In genomic region chr4:138938371-138938699, GRCh38 we compare ENCODE assay signal across 8 cellular contexts.
A peak's percentile ranks its signal among the peaks of the same experiment; 100 is the strongest.
DNase-seq lines count a peak whose midpoint lies in the region; ATAC-seq and TF ChIP-seq lines count a peak whose summit lies in the region.

No MANE protein-coding gene starts in this region.

- H3K9ac ChIP-seq in endodermal cell (ENCODE audit: extremely low read depth, low read length, poor library complexity, severe bottlenecking), result no peak overlapping the region

- POLR2A ChIA-PET in activated CD4-positive, alpha-beta T cell treated with anti-CD3 and anti-CD28 coated beads for 36 hours (lab: Charles Lee), result no interaction called here
- POLR2A ChIA-PET in activated CD8-positive, alpha-beta T cell treated with anti-CD3 and anti-CD28 coated beads for 36 hours (lab: Charles Lee), result no interaction called here

- peaks cover 7% of the 10 kb centered on the region for H3K4me1 ChIP-seq in endodermal cell (ENCODE audit: control insufficient read depth, insufficient read depth, low read length)

- no peaks in the 10 kb centered on the region for H3K27me3 ChIP-seq in endodermal cell (ENCODE audit: control insufficient read depth, insufficient read depth, low read length, poor library complexity, severe bottlenecking)

- H3K27ac ChIP-seq in endodermal cell (ENCODE audit: low read depth, low read length), result no peak overlapping the region

- CTCF ChIA-PET in activated CD4-positive, alpha-beta T cell treated with anti-CD3 and anti-CD28 coated beads for 36 hours (lab: Charles Lee), result interaction anchor here (0.7 to 1.9 kb wide), 7 partner anchors 12 to 848 kb away, joined by 3 to 10 read pairs (median 3); no protein-coding TSS in a partner anchor
- CTCF ChIA-PET in activated CD8-positive, alpha-beta T cell treated with anti-CD3 and anti-CD28 coated beads for 36 hours (lab: Charles Lee), result interaction anchor here (0.8 to 1.6 kb wide), 5 partner anchors 16 to 258 kb away, joined by 3 to 6 read pairs (median 3); no protein-coding TSS in a partner anchor

- no peak overlapping the region for H3K4me3 ChIP-seq in endodermal cell (ENCODE audit: low read length)

- H3K36me3 Mint-ChIP-seq in activated CD4-positive, alpha-beta T cell treated with anti-CD3 and anti-CD28 coated beads for 36 hours (ENCODE audit: low read depth), result no peaks in the 10 kb centered on the region
- H3K36me3 Mint-ChIP-seq in endodermal cell (ENCODE audit: low read depth), result no peaks in the 10 kb centered on the region
- H3K36me3 Mint-ChIP-seq in activated CD8-positive, alpha-beta T cell treated with anti-CD3 and anti-CD28 coated beads for 36 hours (ENCODE audit: low read depth), result no peaks in the 10 kb centered on the region

- no peaks in the 10 kb centered on the region for H3K9me3 ChIP-seq in endodermal cell (ENCODE audit: control insufficient read depth, low read length)

- 5% methylated on average over 2 of the region's 3 CpGs; no CpG with 5 or more reads in 1 of the 2 experiments for WGBS in endodermal cell (ENCODE audit: insufficient coverage in 1 of 2, insufficient read length in 1 of 2), 2 experiments

- peaks cover 4% of the 10 kb centered on the region for H3K27me3 Mint-ChIP-seq in activated CD4-positive, alpha-beta T cell treated with anti-CD3 and anti-CD28 coated beads for 36 hours
- H3K27me3 Mint-ChIP-seq in endodermal cell (ENCODE audit: insufficient read depth), result no peaks in the 10 kb centered on the region
- H3K27me3 Mint-ChIP-seq in activated CD8-positive, alpha-beta T cell treated with anti-CD3 and anti-CD28 coated beads for 36 hours, result no peaks in the 10 kb centered on the region

- peak; percentile 82 for TF ChIP-seq CTCF in endodermal cell (conservative IDR thresholded peaks at IDR 0.05)
- no peak for TF ChIP-seq CTCF in activated CD8-positive, alpha-beta T cell treated with anti-CD3 and anti-CD28 coated beads for 36 hours (IDR thresholded peaks at IDR 0.05)

- H3K36me3 ChIP-seq in endodermal cell (ENCODE audit: control insufficient read depth, insufficient read depth, low read length), result no peaks in the 10 kb centered on the region

- no peaks in the 10 kb centered on the region for H3K9me3 Mint-ChIP-seq in activated CD4-positive, alpha-beta T cell treated with anti-CD3 and anti-CD28 coated beads for 36 hours (ENCODE audit: low read depth)
- no peaks in the 10 kb centered on the region for H3K9me3 Mint-ChIP-seq in endodermal cell
- no peaks in the 10 kb centered on the region for H3K9me3 Mint-ChIP-seq in activated CD8-positive, alpha-beta T cell treated with anti-CD3 and anti-CD28 coated beads for 36 hours

- H3K4me1 Mint-ChIP-seq in activated CD4-positive, alpha-beta T cell treated with anti-CD3 and anti-CD28 coated beads for 36 hours, result no peaks in the 10 kb centered on the region
- H3K4me1 Mint-ChIP-seq in endodermal cell, result peaks cover 36% of the 10 kb centered on the region
- no peaks in the 10 kb centered on the region for H3K4me1 Mint-ChIP-seq in activated CD8-positive, alpha-beta T cell treated with anti-CD3 and anti-CD28 coated beads for 36 hours (ENCODE audit: low read depth)

- peak; percentile 42 for ATAC-seq in activated CD4-positive, alpha-beta T cell treated with anti-CD3 and anti-CD28 coated beads for 36 hours
- ATAC-seq in HG03108 (IDR thresholded peaks at IDR 0.05; ENCODE audit: unreplicated experiment) (peak; percentile 79), HG03457 (IDR thresholded peaks at IDR 0.05; ENCODE audit: unreplicated experiment) (no peak)
- ATAC-seq in activated CD8-positive, alpha-beta T cell treated with anti-CD3 and anti-CD28 coated beads for 36 hours, result no peak

- H3K27ac Mint-ChIP-seq in activated CD4-positive, alpha-beta T cell treated with anti-CD3 and anti-CD28 coated beads for 36 hours, result no peak overlapping the region
- no peak overlapping the region for H3K27ac Mint-ChIP-seq in endodermal cell
- H3K27ac Mint-ChIP-seq in activated CD8-positive, alpha-beta T cell treated with anti-CD3 and anti-CD28 coated beads for 36 hours, result no peak overlapping the region

- intact Hi-C loops in activated CD4-positive, alpha-beta T cell treated with anti-CD3 and anti-CD28 coated beads for 36 hours (cut with DNase I, micrococcal nuclease), result no loop called here
- intact Hi-C loops in activated CD8-positive, alpha-beta T cell treated with anti-CD3 and anti-CD28 coated beads for 36 hours (cut with micrococcal nuclease), result no loop called here

- no peak for DNase-seq in activated CD4-positive, alpha-beta T cell treated with anti-CD3 and anti-CD28 coated beads for 36 hours
- DNase-seq in activated CD4-positive, alpha-beta T cell treated with anti-CD3 and anti-CD28 coated beads, Interleukin-2, amount 50 U/mL, for 48 hours, result no peak
- DNase-seq in NOMO-1 (lab: John Stamatoyannopoulos, UW; ENCODE audit: unreplicated experiment in 2 of 2) (peak; percentile 56 to 70), endodermal cell (no peak), middle frontal gyrus (ENCODE audit: extremely low spot score, low spot score) (peak; percentile 39)
- DNase-seq in activated CD8-positive, alpha-beta T cell treated with anti-CD3 and anti-CD28 coated beads for 36 hours, result no peak

- no peak overlapping the region for H3K4me3 Mint-ChIP-seq in activated CD4-positive, alpha-beta T cell treated with anti-CD3 and anti-CD28 coated beads for 36 hours
- no peak overlapping the region for H3K4me3 Mint-ChIP-seq in endodermal cell
- H3K4me3 Mint-ChIP-seq in activated CD8-positive, alpha-beta T cell treated with anti-CD3 and anti-CD28 coated beads for 36 hours, result no peak overlapping the region

Comparison
In these comparisons a context has a peak if more than half of its experiments do, and no peak if none do; other contexts are left out.
1. ATAC-seq: peak in activated CD4-positive, alpha-beta T cell treated with anti-CD3 and anti-CD28 coated beads for 36 hours (single experiment) and HG03108 (single experiment); none in activated CD8-positive, alpha-beta T cell treated with anti-CD3 and anti-CD28 coated beads for 36 hours (single experiment) and HG03457 (single experiment).
2. DNase-seq: peak in NOMO-1 (2 of 2) and middle frontal gyrus (single experiment); none in activated CD4-positive, alpha-beta T cell treated with anti-CD3 and anti-CD28 coated beads for 36 hours (single experiment), activated CD4-positive, alpha-beta T cell treated with anti-CD3 and anti-CD28 coated beads, Interleukin-2, amount 50 U/mL, for 48 hours (0 of 2), endodermal cell (single experiment) and activated CD8-positive, alpha-beta T cell treated with anti-CD3 and anti-CD28 coated beads for 36 hours (single experiment).